ENCODE assay signal across 22 cellular contexts in the genomic region with DNA sequence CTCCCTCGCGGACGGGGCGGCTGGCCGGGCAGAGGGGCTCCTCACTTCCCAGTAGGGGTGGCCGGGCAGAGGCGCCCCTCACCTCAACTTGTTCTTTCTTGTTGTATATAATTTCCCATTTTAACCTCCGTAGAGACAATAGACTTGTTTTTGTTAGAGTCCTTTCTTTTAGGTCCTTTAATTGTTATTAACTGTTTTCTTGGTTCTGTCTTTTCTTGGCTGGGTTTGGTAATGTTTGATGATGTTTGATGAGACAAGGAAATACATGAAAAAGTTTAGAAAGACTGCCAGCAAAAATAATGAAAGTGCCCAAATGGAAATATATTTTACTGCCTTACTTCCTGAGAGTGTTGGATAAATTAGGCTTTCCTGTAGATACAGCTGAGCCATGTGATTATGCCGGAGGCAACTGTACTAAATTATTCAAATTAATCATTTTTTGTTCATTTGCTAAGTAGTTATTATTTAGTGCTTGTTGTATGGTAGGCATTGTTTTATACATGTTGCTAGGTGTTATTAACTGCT. TPM values are rescaled to one million over a fixed set of nuclear protein-coding genes. Genes with fewer than 3 reads are reported as not detected.
DNase-seq lines count a peak whose midpoint lies in the region; ATAC-seq, FAIRE-seq and TF ChIP-seq lines count a peak whose summit lies in the region.
"Had no signal": no experiment of that assay in that cellular context is flagged by ENCODE, and none has a peak within 500 bp of the region (broad histone marks: within the 10 kb centered on the region; RNA-seq: fewer than 3 reads in every experiment).

No MANE protein-coding gene starts in this region.

- no peak for ATAC-seq in CD4-positive, alpha-beta T cell (ENCODE audit: poor library complexity)
- no peak for ATAC-seq in pancreas
- no peak for ATAC-seq in GM21381 (IDR thresholded peaks at IDR 0.05; ENCODE audit: unreplicated experiment)
- ATAC-seq in activated CD4-positive, CD25-positive, alpha-beta regulatory T cell treated with anti-CD3 and anti-CD28 coated beads, Interleukin-2, amount 50 U/mL, for 24 hours = no peak

- H3K4me3 Mint-ChIP-seq in CD4-positive, alpha-beta T cell = no peak overlapping the region
- H3K4me3 Mint-ChIP-seq: H9 had no signal

- no peaks in the 10 kb centered on the region for H3K9me3 ChIP-seq in CD4-positive, alpha-beta T cell (ENCODE audit: control insufficient read depth, low read length)
- H3K9me3 ChIP-seq in SK-N-MC (ENCODE audit: low read depth, low read length) (no peaks in the 10 kb centered on the region), pancreas (no peaks in the 10 kb centered on the region)
- H3K9me3 ChIP-seq: Peyer's patch had no signal

- CTCF ChIA-PET in CD4-positive, alpha-beta T cell (lab: Charles Lee) = interaction anchor here (0.6 kb wide), 1 partner anchor 16 kb away, joined by 4 read pairs; no protein-coding TSS in a partner anchor

- peak overlapping the region; percentile 76 for H3K27ac Mint-ChIP-seq in CD4-positive, alpha-beta T cell
- H3K27ac Mint-ChIP-seq: H9 had no signal

- 80 to 87% methylated on average over 4 to 5 of the region's 9 CpGs for WGBS in pancreas, 2 donors

- no peaks in the 10 kb centered on the region for H3K27me3 ChIP-seq in CD4-positive, alpha-beta T cell (ENCODE audit: control insufficient read depth, insufficient read depth, low read length)
- no peaks in the 10 kb centered on the region for H3K27me3 ChIP-seq in pancreas
- H3K27me3 ChIP-seq: Peyer's patch had no signal

- H3K9ac ChIP-seq in SK-N-MC (ENCODE audit: insufficient read length) = no peak overlapping the region

- H3K36me3 ChIP-seq in SK-N-MC (ENCODE audit: insufficient read depth, low read length) = peaks cover 37% of the 10 kb centered on the region
- peaks cover 0 to 3% (median 0%) of the 10 kb centered on the region in 3 donors for H3K36me3 ChIP-seq in pancreas

- TF ChIP-seq CTCF in CD4-positive, alpha-beta T cell (IDR thresholded peaks at IDR 0.05) = no peak
- no peak for TF ChIP-seq CTCF in pancreas (IDR thresholded peaks at IDR 0.05)

- peak; percentile 39 for FAIRE-seq in pancreas (lab: Jason Lieb, UNC)
- no peak for FAIRE-seq in RCC 7860 (lab: Jason Lieb, UNC)
- FAIRE-seq: GM12892, GM18507 had no signal

- H3K4me1 ChIP-seq in pancreas = no peaks in the 10 kb centered on the region
- H3K4me1 ChIP-seq: Peyer's patch had no signal

- POLR2A ChIA-PET in CD4-positive, alpha-beta T cell (lab: Charles Lee) = no interaction called here

- peaks cover 20% of the 10 kb centered on the region for H3K4me1 Mint-ChIP-seq in CD4-positive, alpha-beta T cell (ENCODE audit: low read depth)
- H3K4me1 Mint-ChIP-seq: H9 had no signal

- intact Hi-C loops in CD4-positive, alpha-beta T cell (cut with DNase I, micrococcal nuclease) = no loop called here
- intact Hi-C loops in pancreas (cut with DNase I) = no loop called here

- H3K27me3 Mint-ChIP-seq in CD4-positive, alpha-beta T cell = no peaks in the 10 kb centered on the region
- H3K27me3 Mint-ChIP-seq: CD4-positive, alpha-beta memory T cell had no signal

- H3K27ac ChIP-seq in CD4-positive, alpha-beta T cell (ENCODE audit: low read depth, low read length) = no peak overlapping the region
- H3K27ac ChIP-seq in SK-N-MC (peak overlapping the region; percentile 86), pancreas (no peak overlapping the region)
- H3K27ac ChIP-seq: HL-60, Peyer's patch had no signal

- no peaks in the 10 kb centered on the region for H3K9me3 Mint-ChIP-seq in CD4-positive, alpha-beta T cell
- H3K9me3 Mint-ChIP-seq: CD4-positive, alpha-beta memory T cell had no signal

- no peak for DNase-seq in CD4-positive, alpha-beta T cell
- DNase-seq in SK-N-MC (ENCODE audit: low read depth, low spot score) (no peak), foreskin melanocyte (peak; percentile 14), pancreas (no peak), NK-92 (lab: John Stamatoyannopoulos, UW; ENCODE audit: unreplicated experiment) (no peak), RCC 7860 (ENCODE audit: low spot score) (no peak)
- DNase-seq: AML-193; Calu3; CD4-positive, alpha-beta memory T cell; EL; H9; NCI-H1417 treated with DMSO at 0.1 percent for 48 hours; NCI-H1930; NCI-H345; NCI-H524 treated with DMSO at 0.1 percent for 48 hours; Peyer's patch; Right ventricle myocardium superior had no signal

- H3K4me3 ChIP-seq in SK-N-MC (peak overlapping the region; percentile 39; the same call in 1 of the 2 replicates), pancreas (no peak overlapping the region)
- H3K4me3 ChIP-seq: Peyer's patch had no signal

- peaks cover 76% of the 10 kb centered on the region for H3K36me3 Mint-ChIP-seq in CD4-positive, alpha-beta T cell (ENCODE audit: low read depth)

RNA-seq across cellular contexts. Expression of a gene that starts 30.9 kb away (rescaled TPM):
- 10 to 100 TPM; 24.9 to 25.5 TPM for total RNA-seq in CD4-positive, alpha-beta T cell
- 10 to 100 TPM in 5 of 6 donors, 1 to 10 TPM in 1; 9.5 to 22.3 (median 15.6) TPM for total RNA-seq in pancreas
- 10 to 100 TPM; 10.9 to 20.5 TPM for polyA plus RNA-seq in pancreas
